Comparison of ENCODE assay signal across 1 cellular context in genomic region chr16:89657442-89658220, GRCh38.
TF ChIP-seq lines count a peak whose summit lies in the region.

Gene CHMP1A, minus strand, starts transcription at chr16:89657708. Its CDS starts 120 bp downstream, at chr16:89657588.
Gene SPATA33, plus strand, starts transcription at chr16:89657836. Its CDS starts 76 bp downstream, at chr16:89657912.

TF ChIP-seq in K562, 482 proteins besides CTCF, POLR2A, EP300 and RAD21 (continued from another document and continues in another):
- TF ChIP-seq POLR2B (IDR thresholded peaks at IDR 0.05; ENCODE audit: low read depth, partially characterized antibody) (peak; percentile 66), FOS (IDR thresholded peaks at IDR 0.05; ENCODE audit: extremely low read depth, insufficient read length) (no peak), ZNF146 (CRISPR knock-in tag; IDR thresholded peaks at IDR 0.05; ENCODE audit: unreplicated experiment) (no peak), THRB (CRISPR knock-in tag; conservative IDR thresholded peaks at IDR 0.05) (no peak), RBM39 (optimal IDR thresholded peaks at IDR 0.05; ENCODE audit: low read depth, low read length) (no peak), RNF219 (CRISPR knock-in tag; IDR thresholded peaks at IDR 0.05) (no peak), ZZZ3 (IDR thresholded peaks at IDR 0.05) (no peak), ARID1B (IDR thresholded peaks at IDR 0.05) (no peak), CREM (IDR thresholded peaks at IDR 0.05; ENCODE audit: low read depth) (peak; percentile 70), ZNF175 (CRISPR knock-in tag; IDR thresholded peaks at IDR 0.05; ENCODE audit: low read depth) (no peak), ZNF655 (CRISPR knock-in tag; IDR thresholded peaks at IDR 0.05) (no peak), ZNF324 (CRISPR knock-in tag; IDR thresholded peaks at IDR 0.05) (peak; percentile 99), SMC3 (conservative IDR thresholded peaks at IDR 0.05; ENCODE audit: insufficient read depth, low read depth, low read length) (no peak), GTF2B (IDR thresholded peaks at IDR 0.05; ENCODE audit: extremely low read depth, insufficient read length) (no peak), NEUROD1 (IDR thresholded peaks at IDR 0.05; ENCODE audit: borderline replicate concordance, low read depth, low read length, partially characterized antibody) (peak; percentile 29), SNAPC5 (CRISPR knock-in tag; IDR thresholded peaks at IDR 0.05) (no peak), TCF3 (CRISPR knock-in tag; IDR thresholded peaks at IDR 0.05) (no peak; the same call in 1 of the 2 replicates), NR1H2 (CRISPR knock-in tag; IDR thresholded peaks at IDR 0.05) (no peak), GATA2 (CRISPR knock-in tag; IDR thresholded peaks at IDR 0.05) (no peak), PTBP1 (IDR thresholded peaks at IDR 0.05; ENCODE audit: low read depth, low read length) (no peak), SAFB2 (IDR thresholded peaks at IDR 0.05; ENCODE audit: borderline replicate concordance, low read depth, low read length, severe bottlenecking) (no peak), ZNF212 (CRISPR knock-in tag; IDR thresholded peaks at IDR 0.05) (no peak), GATAD2A (IDR thresholded peaks at IDR 0.05) (no peak), ZBTB8A (IDR thresholded peaks at IDR 0.05; ENCODE audit: partially characterized antibody) (no peak), BCL6 (CRISPR knock-in tag; IDR thresholded peaks at IDR 0.05) (no peak), RBM17 (IDR thresholded peaks at IDR 0.05; ENCODE audit: borderline replicate concordance, low read depth, low read length) (no peak), DLX4 (CRISPR knock-in tag; IDR thresholded peaks at IDR 0.05) (no peak), SLC30A9 (CRISPR knock-in tag; IDR thresholded peaks at IDR 0.05) (no peak), LARP7 (IDR thresholded peaks at IDR 0.05) (no peak), BRD9 (IDR thresholded peaks at IDR 0.05; ENCODE audit: low read depth, partially characterized antibody) (no peak)
- TF ChIP-seq, protein P1, sequence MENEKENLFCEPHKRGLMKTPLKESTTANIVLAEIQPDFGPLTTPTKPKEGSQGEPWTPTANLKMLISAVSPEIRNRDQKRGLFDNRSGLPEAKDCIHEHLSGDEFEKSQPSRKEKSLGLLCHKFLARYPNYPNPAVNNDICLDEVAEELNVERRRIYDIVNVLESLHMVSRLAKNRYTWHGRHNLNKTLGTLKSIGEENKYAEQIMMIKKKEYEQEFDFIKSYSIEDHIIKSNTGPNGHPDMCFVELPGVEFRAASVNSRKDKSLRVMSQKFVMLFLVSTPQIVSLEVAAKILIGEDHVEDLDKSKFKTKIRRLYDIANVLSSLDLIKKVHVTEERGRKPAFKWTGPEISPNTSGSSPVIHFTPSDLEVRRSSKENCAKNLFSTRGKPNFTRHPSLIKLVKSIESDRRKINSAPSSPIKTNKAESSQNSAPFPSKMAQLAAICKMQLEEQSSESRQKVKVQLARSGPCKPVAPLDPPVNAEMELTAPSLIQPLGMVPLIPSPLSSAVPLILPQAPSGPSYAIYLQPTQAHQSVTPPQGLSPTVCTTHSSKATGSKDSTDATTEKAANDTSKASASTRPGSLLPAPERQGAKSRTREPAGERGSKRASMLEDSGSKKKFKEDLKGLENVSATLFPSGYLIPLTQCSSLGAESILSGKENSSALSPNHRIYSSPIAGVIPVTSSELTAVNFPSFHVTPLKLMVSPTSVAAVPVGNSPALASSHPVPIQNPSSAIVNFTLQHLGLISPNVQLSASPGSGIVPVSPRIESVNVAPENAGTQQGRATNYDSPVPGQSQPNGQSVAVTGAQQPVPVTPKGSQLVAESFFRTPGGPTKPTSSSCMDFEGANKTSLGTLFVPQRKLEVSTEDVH (IDR thresholded peaks at IDR 0.05; ENCODE audit: low read depth, partially characterized antibody) = peak; percentile 95
- TF ChIP-seq, protein P2, sequence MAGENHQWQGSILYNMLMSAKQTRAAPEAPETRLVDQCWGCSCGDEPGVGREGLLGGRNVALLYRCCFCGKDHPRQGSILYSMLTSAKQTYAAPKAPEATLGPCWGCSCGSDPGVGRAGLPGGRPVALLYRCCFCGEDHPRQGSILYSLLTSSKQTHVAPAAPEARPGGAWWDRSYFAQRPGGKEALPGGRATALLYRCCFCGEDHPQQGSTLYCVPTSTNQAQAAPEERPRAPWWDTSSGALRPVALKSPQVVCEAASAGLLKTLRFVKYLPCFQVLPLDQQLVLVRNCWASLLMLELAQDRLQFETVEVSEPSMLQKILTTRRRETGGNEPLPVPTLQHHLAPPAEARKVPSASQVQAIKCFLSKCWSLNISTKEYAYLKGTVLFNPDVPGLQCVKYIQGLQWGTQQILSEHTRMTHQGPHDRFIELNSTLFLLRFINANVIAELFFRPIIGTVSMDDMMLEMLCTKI (IDR thresholded peaks at IDR 0.05; ENCODE audit: partially characterized antibody) = no peak
- TF ChIP-seq, protein P3, sequence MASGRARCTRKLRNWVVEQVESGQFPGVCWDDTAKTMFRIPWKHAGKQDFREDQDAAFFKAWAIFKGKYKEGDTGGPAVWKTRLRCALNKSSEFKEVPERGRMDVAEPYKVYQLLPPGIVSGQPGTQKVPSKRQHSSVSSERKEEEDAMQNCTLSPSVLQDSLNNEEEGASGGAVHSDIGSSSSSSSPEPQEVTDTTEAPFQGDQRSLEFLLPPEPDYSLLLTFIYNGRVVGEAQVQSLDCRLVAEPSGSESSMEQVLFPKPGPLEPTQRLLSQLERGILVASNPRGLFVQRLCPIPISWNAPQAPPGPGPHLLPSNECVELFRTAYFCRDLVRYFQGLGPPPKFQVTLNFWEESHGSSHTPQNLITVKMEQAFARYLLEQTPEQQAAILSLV (tag; IDR thresholded peaks at IDR 0.05) = no peak
- TF ChIP-seq, protein P4, sequence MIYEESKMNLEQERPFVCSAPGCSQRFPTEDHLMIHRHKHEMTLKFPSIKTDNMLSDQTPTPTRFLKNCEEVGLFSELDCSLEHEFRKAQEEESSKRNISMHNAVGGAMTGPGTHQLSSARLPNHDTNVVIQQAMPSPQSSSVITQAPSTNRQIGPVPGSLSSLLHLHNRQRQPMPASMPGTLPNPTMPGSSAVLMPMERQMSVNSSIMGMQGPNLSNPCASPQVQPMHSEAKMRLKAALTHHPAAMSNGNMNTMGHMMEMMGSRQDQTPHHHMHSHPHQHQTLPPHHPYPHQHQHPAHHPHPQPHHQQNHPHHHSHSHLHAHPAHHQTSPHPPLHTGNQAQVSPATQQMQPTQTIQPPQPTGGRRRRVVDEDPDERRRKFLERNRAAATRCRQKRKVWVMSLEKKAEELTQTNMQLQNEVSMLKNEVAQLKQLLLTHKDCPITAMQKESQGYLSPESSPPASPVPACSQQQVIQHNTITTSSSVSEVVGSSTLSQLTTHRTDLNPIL (CRISPR knock-in tag; IDR thresholded peaks at IDR 0.05) = no peak
- TF ChIP-seq, protein P5, sequence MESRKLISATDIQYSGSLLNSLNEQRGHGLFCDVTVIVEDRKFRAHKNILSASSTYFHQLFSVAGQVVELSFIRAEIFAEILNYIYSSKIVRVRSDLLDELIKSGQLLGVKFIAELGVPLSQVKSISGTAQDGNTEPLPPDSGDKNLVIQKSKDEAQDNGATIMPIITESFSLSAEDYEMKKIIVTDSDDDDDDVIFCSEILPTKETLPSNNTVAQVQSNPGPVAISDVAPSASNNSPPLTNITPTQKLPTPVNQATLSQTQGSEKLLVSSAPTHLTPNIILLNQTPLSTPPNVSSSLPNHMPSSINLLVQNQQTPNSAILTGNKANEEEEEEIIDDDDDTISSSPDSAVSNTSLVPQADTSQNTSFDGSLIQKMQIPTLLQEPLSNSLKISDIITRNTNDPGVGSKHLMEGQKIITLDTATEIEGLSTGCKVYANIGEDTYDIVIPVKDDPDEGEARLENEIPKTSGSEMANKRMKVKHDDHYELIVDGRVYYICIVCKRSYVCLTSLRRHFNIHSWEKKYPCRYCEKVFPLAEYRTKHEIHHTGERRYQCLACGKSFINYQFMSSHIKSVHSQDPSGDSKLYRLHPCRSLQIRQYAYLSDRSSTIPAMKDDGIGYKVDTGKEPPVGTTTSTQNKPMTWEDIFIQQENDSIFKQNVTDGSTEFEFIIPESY (CRISPR knock-in tag; IDR thresholded peaks at IDR 0.05) = peak; percentile 26
- TF ChIP-seq, protein P6, sequence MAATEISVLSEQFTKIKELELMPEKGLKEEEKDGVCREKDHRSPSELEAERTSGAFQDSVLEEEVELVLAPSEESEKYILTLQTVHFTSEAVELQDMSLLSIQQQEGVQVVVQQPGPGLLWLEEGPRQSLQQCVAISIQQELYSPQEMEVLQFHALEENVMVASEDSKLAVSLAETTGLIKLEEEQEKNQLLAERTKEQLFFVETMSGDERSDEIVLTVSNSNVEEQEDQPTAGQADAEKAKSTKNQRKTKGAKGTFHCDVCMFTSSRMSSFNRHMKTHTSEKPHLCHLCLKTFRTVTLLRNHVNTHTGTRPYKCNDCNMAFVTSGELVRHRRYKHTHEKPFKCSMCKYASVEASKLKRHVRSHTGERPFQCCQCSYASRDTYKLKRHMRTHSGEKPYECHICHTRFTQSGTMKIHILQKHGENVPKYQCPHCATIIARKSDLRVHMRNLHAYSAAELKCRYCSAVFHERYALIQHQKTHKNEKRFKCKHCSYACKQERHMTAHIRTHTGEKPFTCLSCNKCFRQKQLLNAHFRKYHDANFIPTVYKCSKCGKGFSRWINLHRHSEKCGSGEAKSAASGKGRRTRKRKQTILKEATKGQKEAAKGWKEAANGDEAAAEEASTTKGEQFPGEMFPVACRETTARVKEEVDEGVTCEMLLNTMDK (IDR thresholded peaks at IDR 0.05; ENCODE audit: borderline replicate concordance, insufficient read depth, low read depth, low read length, poor library complexity, severe bottlenecking) = no peak
- TF ChIP-seq, protein P7, sequence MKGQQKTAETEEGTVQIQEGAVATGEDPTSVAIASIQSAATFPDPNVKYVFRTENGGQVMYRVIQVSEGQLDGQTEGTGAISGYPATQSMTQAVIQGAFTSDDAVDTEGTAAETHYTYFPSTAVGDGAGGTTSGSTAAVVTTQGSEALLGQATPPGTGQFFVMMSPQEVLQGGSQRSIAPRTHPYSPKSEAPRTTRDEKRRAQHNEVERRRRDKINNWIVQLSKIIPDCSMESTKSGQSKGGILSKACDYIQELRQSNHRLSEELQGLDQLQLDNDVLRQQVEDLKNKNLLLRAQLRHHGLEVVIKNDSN (CRISPR knock-in tag; IDR thresholded peaks at IDR 0.05) = 0 out of 2 replicates have a peak, but pooled peaks have one; percentile 29
- TF ChIP-seq, protein P8, sequence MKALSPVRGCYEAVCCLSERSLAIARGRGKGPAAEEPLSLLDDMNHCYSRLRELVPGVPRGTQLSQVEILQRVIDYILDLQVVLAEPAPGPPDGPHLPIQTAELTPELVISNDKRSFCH (CRISPR knock-in tag; IDR thresholded peaks at IDR 0.05) = no peak
- TF ChIP-seq, protein P8 (tag; IDR thresholded peaks at IDR 0.05) = no peak
